Comparison of ENCODE assay signal across 14 cellular contexts in genomic region chr12:86331012-86331411, GRCh38.
"Had no signal": no experiment of that assay in that cellular context is flagged by ENCODE, and none has a peak within 500 bp of the region (broad histone marks: within the 10 kb centered on the region; RNA-seq: fewer than 3 reads in every experiment).

No MANE protein-coding gene starts in this region.

- H3K4me1 ChIP-seq: gastroesophageal sphincter, upper lobe of left lung had no signal

- DNase-seq: activated B cell treated with CpG ODN at 0.5 μM for 24 hours; activated CD4-positive, alpha-beta T cell treated with anti-CD3 and anti-CD28 coated beads, Interleukin-2, amount 50 U/mL, for 1 hour; activated naive CD4-positive, alpha-beta T cell treated with anti-CD3 and anti-CD28 coated beads, Interleukin-2, amount 10 ng/mL, durations not matched to agents 7 days and 5 days; activated T-cell treated with anti-CD3 and anti-CD28 coated beads for 4 hours; central memory CD4-positive, alpha-beta T cell; effector CD8-positive, alpha-beta T cell; posterior cingulate gyrus; right cardiac atrium; upper lobe of left lung had no signal

- H3K27me3 ChIP-seq: gastroesophageal sphincter, neutrophil, upper lobe of left lung had no signal

- H3K4me3 ChIP-seq: coronary artery, gastroesophageal sphincter, upper lobe of left lung had no signal

- H3K27ac ChIP-seq: coronary artery, epithelial cell of prostate, gastroesophageal sphincter, neutrophil, upper lobe of left lung had no signal

- H3K36me3 ChIP-seq: gastroesophageal sphincter, neutrophil, upper lobe of left lung had no signal

- H3K9me3 ChIP-seq: gastroesophageal sphincter, neutrophil, upper lobe of left lung had no signal

- ATAC-seq: gastroesophageal sphincter; right cardiac atrium; stimulated activated effector memory CD8-positive, alpha-beta T cell treated with anti-CD3 and anti-CD28 coated beads, Interleukin-12 subunit alpha, Interleukin-12 subunit beta, amount 100 ng/mL, for 72 hours had no signal
